Comparison of ENCODE assay signal across 26 cellular contexts in the genomic region with DNA sequence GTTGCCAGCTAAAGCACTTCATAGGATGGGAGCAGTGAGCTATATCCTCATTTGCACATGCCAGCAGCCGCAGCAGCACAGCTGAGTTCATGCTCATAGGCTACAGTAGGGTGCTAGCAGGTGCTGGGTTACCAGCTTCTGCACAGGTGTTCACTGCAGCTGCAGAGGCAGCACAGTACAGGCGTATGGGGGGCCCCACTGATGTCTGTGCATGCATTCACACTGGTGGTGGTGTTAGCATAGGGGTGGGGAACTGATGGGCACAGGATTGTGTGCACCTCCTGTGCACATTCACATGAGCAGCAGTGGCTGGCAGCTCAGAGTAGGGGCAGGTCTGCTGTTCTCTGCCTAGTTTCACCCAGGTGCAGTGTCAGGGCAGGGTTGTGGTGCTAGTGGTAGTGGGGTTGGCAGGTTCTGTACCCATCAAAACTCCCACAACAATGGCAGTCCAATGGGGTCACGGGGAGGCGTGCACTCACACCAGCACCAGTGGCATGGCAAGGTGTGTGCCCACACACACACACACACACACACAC.
"Had no signal": no experiment of that assay in that cellular context is flagged by ENCODE, and none has a peak within 500 bp of the region (broad histone marks: within the 10 kb centered on the region; RNA-seq: fewer than 3 reads in every experiment).

No MANE protein-coding gene starts in this region.

- H3K4me3 ChIP-seq: coronary artery, esophagus muscularis mucosa, gastroesophageal sphincter, heart right ventricle, lower lobe of right lung, right lobe of liver, suprapubic skin, transverse colon, vagina had no signal

- H3K4me1 ChIP-seq: esophagus muscularis mucosa, gastroesophageal sphincter, heart right ventricle, lower lobe of right lung, parathyroid adenoma, vagina had no signal

- ATAC-seq: foreskin keratinocyte; gastroesophageal sphincter; heart right ventricle; left ventricle myocardium superior; right lobe of liver; stimulated activated naive CD8-positive, alpha-beta T cell treated with anti-CD3 and anti-CD28 coated beads, Interleukin-15, amount 100 ng/mL, for 72 hours had no signal

- H3K36me3 ChIP-seq: esophagus muscularis mucosa, gastroesophageal sphincter, heart right ventricle, lower lobe of right lung, neutrophil, right lobe of liver, suprapubic skin, transverse colon, vagina had no signal

- H3K27ac ChIP-seq: coronary artery, esophagus muscularis mucosa, foreskin keratinocyte, gastroesophageal sphincter, heart right ventricle, lower lobe of right lung, neutrophil, parathyroid adenoma, right lobe of liver, suprapubic skin, vagina had no signal

- H2AFZ ChIP-seq: parathyroid adenoma had no signal

- H3K4me3 Mint-ChIP-seq: immature natural killer cell; stimulated activated naive CD8-positive, alpha-beta T cell treated with anti-CD3 and anti-CD28 coated beads, Interleukin-15, amount 100 ng/mL, for 72 hours had no signal

- H3K9me3 ChIP-seq: lower lobe of right lung, neutrophil, right lobe of liver, suprapubic skin, vagina had no signal

- DNase-seq: dermis blood vessel endothelial cell; effector memory CD4-positive, alpha-beta T cell; foreskin keratinocyte; glutamatergic neuron; heart right ventricle; hippocampal formation; immature natural killer cell; islet precursor cell; left ventricle myocardium superior; lower lobe of right lung; naive B cell; right lobe of liver; small intestine; stimulated activated CD4-positive, alpha-beta T cell treated with anti-CD3 and anti-CD28 coated beads, Interleukin-15, amount 100 ng/mL, for 24 hours; stimulated activated CD4-positive, alpha-beta T cell treated with anti-CD3 and anti-CD28 coated beads, Interleukin-2, amount 100 ng/mL, for 48 hours; stimulated activated naive CD4-positive, alpha-beta T cell; stimulated activated naive CD8-positive, alpha-beta T cell treated with anti-CD3 and anti-CD28 coated beads, Interleukin-15, amount 100 ng/mL, for 72 hours had no signal

- H3K4me1 Mint-ChIP-seq: immature natural killer cell; naive B cell; stimulated activated naive CD8-positive, alpha-beta T cell treated with anti-CD3 and anti-CD28 coated beads, Interleukin-15, amount 100 ng/mL, for 72 hours had no signal

- H3K79me2 ChIP-seq: parathyroid adenoma had no signal

- H3K27me3 Mint-ChIP-seq: progenitor cell of endocrine pancreas had no signal

- H3K27ac Mint-ChIP-seq: immature natural killer cell; naive B cell; progenitor cell of endocrine pancreas; stimulated activated naive CD8-positive, alpha-beta T cell treated with anti-CD3 and anti-CD28 coated beads, Interleukin-15, amount 100 ng/mL, for 72 hours had no signal

- H3K36me3 Mint-ChIP-seq: naive B cell had no signal
